In the genomic region with DNA sequence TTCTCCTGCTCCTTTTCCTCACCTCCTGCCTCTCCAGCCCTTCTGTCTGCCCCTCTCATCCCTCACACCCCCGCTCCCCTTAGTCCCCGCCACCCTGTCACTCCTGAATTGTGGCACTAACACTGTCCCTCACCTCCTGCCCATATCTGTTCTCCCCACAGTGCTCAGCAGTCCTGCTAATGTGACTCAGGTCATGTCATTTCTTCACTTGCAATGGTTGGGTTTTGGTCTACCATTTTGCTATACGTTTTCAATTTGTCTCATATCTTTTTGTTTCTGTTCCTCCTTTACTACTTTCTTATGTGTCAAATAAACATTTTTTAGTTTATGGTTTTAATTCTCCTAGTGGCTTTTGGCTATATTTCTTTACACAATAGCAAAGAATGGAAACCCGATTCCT, we compare ENCODE assay signal across 14 cellular contexts. TPM values are rescaled to one million over a fixed set of nuclear protein-coding genes. Genes with fewer than 3 reads are reported as not detected.
DNase-seq lines count a peak whose midpoint lies in the region; ATAC-seq and TF ChIP-seq lines count a peak whose summit lies in the region.
"Had no signal": no experiment of that assay in that cellular context is flagged by ENCODE, and none has a peak within 500 bp of the region (broad histone marks: within the 10 kb centered on the region; RNA-seq: fewer than 3 reads in every experiment).

No MANE protein-coding gene starts in this region.

- H3K36me3 ChIP-seq in Loucy (ENCODE audit: insufficient read depth, low read length) (peaks cover 22% of the 10 kb centered on the region; the same call in 1 of the 2 replicates), gastrocnemius medialis (no peaks in the 10 kb centered on the region), BE2C (no peaks in the 10 kb centered on the region)

- H3K4me1 ChIP-seq in Loucy (ENCODE audit: insufficient read depth, low read length, poor library complexity, severe bottlenecking): peaks cover 37% of the 10 kb centered on the region
- no peaks in the 10 kb centered on the region for H3K4me1 ChIP-seq in gastrocnemius medialis
- H3K4me1 ChIP-seq in BE2C: no peaks in the 10 kb centered on the region

- peak overlapping the region; percentile 87 for H3K4me3 ChIP-seq in Loucy (ENCODE audit: low read length, poor library complexity, severe bottlenecking)
- H3K4me3 ChIP-seq in gastrocnemius medialis: peak overlapping the region in 1 of 4 donors; percentile 63
- H3K4me3 ChIP-seq in BE2C (ENCODE audit: low read depth, low read length): no peak overlapping the region
- H3K4me3 ChIP-seq: smooth muscle cell had no signal

- H3K4me1 Mint-ChIP-seq in brain: peaks cover 16% of the 10 kb centered on the region

- H3F3A ChIP-seq in Loucy (ENCODE audit: low read depth): no peaks in the 10 kb centered on the region

- DNase-seq in activated CD4-positive, CD25-positive, alpha-beta regulatory T cell treated with anti-CD3 and anti-CD28 coated beads, Interleukin-2, amount 50 U/mL, for 72 hours: peak; percentile 40
- DNase-seq in activated CD4-positive, CD25-positive, alpha-beta regulatory T cell (lab: John Stamatoyannopoulos, UW): no peak
- DNase-seq in gastrocnemius medialis (no peak), H4 (ENCODE audit: low spot score) (no peak), BE2C (no peak), NCI-H748 treated with DMSO at 0.1 percent for 48 hours (lab: John Stamatoyannopoulos, UW) (no peak)
- DNase-seq: glutamatergic neuron, NCI-H1417, NCI-H446 treated with DMSO at 0.1 percent for 48 hours had no signal

- no peak for ATAC-seq in gastrocnemius medialis
- ATAC-seq: HepG2 had no signal

- peaks cover 46% of the 10 kb centered on the region for H3K79me2 ChIP-seq in Loucy (ENCODE audit: insufficient read depth, low read length)

- peak overlapping the region; percentile 91 for H3K4me2 ChIP-seq in Loucy (ENCODE audit: low read depth, low read length, poor library complexity, severe bottlenecking)
- H3K4me2 ChIP-seq: smooth muscle cell had no signal

- peak overlapping the region; percentile 93; the same call in 1 of the 2 replicates for H2AFZ ChIP-seq in Loucy (ENCODE audit: low read length)

- H3K27me3 ChIP-seq in Loucy (ENCODE audit: insufficient read depth, low read length, poor library complexity, severe bottlenecking) (peaks cover 6% of the 10 kb centered on the region), gastrocnemius medialis (peaks cover 0 to 14% (median 3%) of the 10 kb centered on the region in 3 donors), BE2C (peaks cover 22% of the 10 kb centered on the region)

- peaks cover 87% of the 10 kb centered on the region for H3K27me3 Mint-ChIP-seq in brain

- H3K4me3 Mint-ChIP-seq in brain: peak overlapping the region in 4 of 5 experiments; percentile 62 to 90 (median 86)

- H3K9ac ChIP-seq in Loucy (ENCODE audit: low read depth, low read length, poor library complexity, severe bottlenecking): peak overlapping the region; percentile 96

- TF ChIP-seq POLR2A in gastrocnemius medialis (IDR thresholded peaks at IDR 0.05): no peak

- intact Hi-C loops in gastrocnemius medialis (cut with DNase I; ENCODE audit: low total_unique reads): no loop called here

- TF ChIP-seq CTCF in Loucy (conservative IDR thresholded peaks at IDR 0.05; ENCODE audit: low read length): no peak
- no peak for TF ChIP-seq CTCF in brain (conservative IDR thresholded peaks at IDR 0.05)
- TF ChIP-seq CTCF in gastrocnemius medialis (IDR thresholded peaks at IDR 0.05 in 4 of 5, conservative IDR thresholded peaks at IDR 0.05 in 1 of 5): no peak
- no peak for TF ChIP-seq CTCF in BE2C (IDR thresholded peaks at IDR 0.05; ENCODE audit: low read depth, low read length)

- peaks cover 0 to 15% (median 11%) of the 10 kb centered on the region in 5 experiments for H3K9me3 Mint-ChIP-seq in brain

- H3K9me3 ChIP-seq in Loucy (ENCODE audit: insufficient read depth, low read depth, low read length) (no peaks in the 10 kb centered on the region), gastrocnemius medialis (no peaks in the 10 kb centered on the region), BE2C (no peaks in the 10 kb centered on the region)

- H3K9me2 ChIP-seq in Loucy (replicated peaks; ENCODE audit: low read depth, low read length): no peaks in the 10 kb centered on the region

- H3K27ac Mint-ChIP-seq in brain: no peak overlapping the region

- H3K36me3 Mint-ChIP-seq in brain: peaks cover 13% of the 10 kb centered on the region

- peak overlapping the region in 3 of 4 donors; percentile 18 to 92 (median 66) for H3K27ac ChIP-seq in gastrocnemius medialis
- H3K27ac ChIP-seq: 22Rv1 had no signal

- in situ Hi-C loops in gastrocnemius medialis (cut with MboI; ENCODE audit: low sequenced_read_pairs in 4 of 4): loop anchor here in 1 of 4 donors (10.0 kb wide), 1 partner anchor 84 kb away; a partner anchor contains a TSS

- H4K20me1 ChIP-seq in Loucy (ENCODE audit: insufficient read depth, low read length, poor library complexity, severe bottlenecking): peaks cover 31% of the 10 kb centered on the region

RNA-seq across cellular contexts. Expression of a gene that starts 1.3 kb away (rescaled TPM):
- polyA plus RNA-seq in brain (ENCODE audit: insufficient read depth, low read depth, low replicate concordance): 404 TPM
- total RNA-seq in gastrocnemius medialis: 100 to 1,000 TPM; 182 to 300 (median 192) TPM
- total RNA-seq in H4 (2014; rRNA removed; shearing (Covaris generic)): 512 and 677 TPM in 2 replicates
- polyA plus RNA-seq in BE2C (2012; ENCODE audit: insufficient read depth, insufficient read length, low read depth): 5.7 TPM

RNA-seq across cellular contexts. Expression of a gene that starts 45.1 kb away (rescaled TPM):
- 3.0 TPM for polyA plus RNA-seq in brain (ENCODE audit: insufficient read depth, low read depth, low replicate concordance)
- total RNA-seq in gastrocnemius medialis: 1 to 10 TPM in 3 of 4 donors, under 1 TPM in 1; 0.17 to 7.8 (median 5.0) TPM
- total RNA-seq in H4 (2014; rRNA removed; shearing (Covaris generic)): 65.8 and 75.4 TPM in 2 replicates
- not detected for polyA plus RNA-seq in BE2C (2012; ENCODE audit: insufficient read depth, insufficient read length, low read depth)
